In genomic region chr1:151164732-151165280, GRCh38 we compare ENCODE assay signal across 1 cellular context.
A peak's percentile ranks its signal among the peaks of the same experiment; 100 is the strongest.
TF ChIP-seq lines count a peak whose summit lies in the region.

No MANE protein-coding gene starts in this region.

TF ChIP-seq in endothelial cell of umbilical vein, 7 proteins besides CTCF, POLR2A, EP300 and RAD21:
- TF ChIP-seq FOS (IDR thresholded peaks at IDR 0.05; ENCODE audit: borderline replicate concordance, insufficient read depth, low read length) (no peak), POLR2AphosphoS5 (IDR thresholded peaks at IDR 0.05; ENCODE audit: insufficient read depth, low read depth, low read length) (peak; percentile 28)
